ENCODE assay signal across 10 cellular contexts in the genomic region with DNA sequence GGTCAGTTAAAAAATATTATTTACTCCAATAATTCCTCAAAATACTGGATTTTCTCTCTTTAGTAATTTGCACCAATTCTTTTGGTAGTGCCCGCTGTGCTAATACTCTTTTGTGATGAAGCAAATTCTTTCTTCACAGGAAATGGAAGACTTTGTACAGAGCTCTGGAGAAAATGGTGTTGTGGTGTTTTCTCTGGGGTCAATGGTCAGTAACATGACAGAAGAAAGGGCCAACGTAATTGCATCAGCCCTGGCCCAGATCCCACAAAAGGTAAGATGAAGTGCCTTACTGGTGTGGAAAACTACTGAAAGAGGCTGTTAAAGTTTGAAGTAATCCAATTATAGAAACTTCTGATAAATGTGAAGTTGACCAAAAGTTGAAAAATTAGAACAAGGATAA. TPM values are rescaled to one million over a fixed set of nuclear protein-coding genes. Genes with fewer than 3 reads are reported as not detected.
"Had no signal": no experiment of that assay in that cellular context is flagged by ENCODE, and none has a peak within 500 bp of the region (broad histone marks: within the 10 kb centered on the region; RNA-seq: fewer than 3 reads in every experiment).

No MANE protein-coding gene starts in this region.

RNA-seq across cellular contexts. Expression of gene UGT2B7, which starts 6.4 kb away (rescaled TPM):
- total RNA-seq: activated CD4-positive, alpha-beta T cell treated with anti-CD3 and anti-CD28 coated beads for 36 hours; activated CD4-positive, alpha-beta T cell treated with anti-CD3 and anti-CD28 coated beads, Interleukin-2, amount 10 ng/mL, durations not matched to agents 7 days and 5 days; activated CD8-positive, alpha-beta T cell treated with anti-CD3 and anti-CD28 coated beads, Interleukin-2, amount 10 ng/mL, durations not matched to agents 7 days and 5 days; activated naive CD8-positive, alpha-beta T cell treated with anti-CD3 and anti-CD28 coated beads, Interleukin-2, amount 10 ng/mL, durations not matched to agents 7 days and 5 days; activated T-helper 2 cell treated with anti-CD3 and anti-CD28 coated beads, Interferon-gamma antibody, Interleukin-2, Interleukin-4, amounts not matched to agents 10 μg/mL and 5 μg/mL and 100 μg/mL, durations not matched to agents 14 hours and 24 hours and 36 hours; cardiac muscle cell; NCI-H460; SJSA1 had no signal
- polyA plus RNA-seq: cardiac muscle cell, IgD-negative memory B cell, SK-N-SH had no signal
